In the genomic region with DNA sequence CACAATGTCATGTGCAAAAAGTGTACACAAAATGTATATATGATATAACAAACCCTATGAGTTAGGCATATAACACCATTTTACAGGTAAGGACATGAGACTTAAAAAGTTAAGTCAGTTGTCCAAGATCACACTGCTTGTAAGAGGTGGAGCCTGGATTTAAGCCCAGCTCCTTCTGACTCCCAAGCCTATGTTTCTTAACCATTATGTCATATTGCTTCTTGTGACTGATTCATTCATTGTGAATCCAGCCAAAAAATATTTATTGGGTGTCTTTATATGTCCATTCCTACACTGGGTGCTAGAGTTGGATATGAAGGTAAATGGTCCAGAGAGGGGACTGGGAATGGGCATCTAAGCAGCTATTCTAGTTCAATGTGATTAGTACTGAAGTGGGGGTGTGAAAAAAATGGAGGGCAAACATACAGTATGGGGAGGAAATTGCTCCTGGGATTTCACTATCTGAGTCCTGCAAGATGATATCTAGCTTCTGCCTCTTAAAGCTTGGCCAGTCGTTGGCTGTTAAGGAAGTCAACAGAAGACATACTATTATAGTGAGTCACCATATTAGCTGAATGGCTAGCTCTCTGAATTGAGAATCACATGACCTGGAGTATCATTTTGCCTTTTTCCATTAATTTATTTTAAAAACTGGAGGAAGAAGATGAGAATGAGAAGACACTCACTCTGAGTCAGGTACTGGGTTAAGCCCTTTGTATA, we compare ENCODE assay signal across 21 cellular contexts. TPM values are rescaled to one million over a fixed set of nuclear protein-coding genes. Genes with fewer than 3 reads are reported as not detected.
DNase-seq lines count a peak whose midpoint lies in the region; ATAC-seq and FAIRE-seq lines count a peak whose summit lies in the region.
"Had no signal": no experiment of that assay in that cellular context is flagged by ENCODE, and none has a peak within 500 bp of the region (broad histone marks: within the 10 kb centered on the region; RNA-seq: fewer than 3 reads in every experiment).

No MANE protein-coding gene starts in this region.

- POLR2A ChIA-PET in CD8-positive, alpha-beta memory T cell (lab: Charles Lee) = no interaction called here

- DNase-seq in NCI-H2029 (lab: John Stamatoyannopoulos, UW) (peak; percentile 27), NCI-H2029 treated with DMSO at 0.1 percent for 48 hours (lab: John Stamatoyannopoulos, UW) (no peak), LoVo (ENCODE audit: low spot score) (peak; percentile 11), epithelial cell of prostate (ENCODE audit: low read depth, low spot score) (peak; percentile 52), urothelium cell line (ENCODE audit: low spot score) (peak; percentile 46), left ventricle myocardium superior (no peak)
- DNase-seq in activated naive CD4-positive, alpha-beta T cell treated with anti-CD3 and anti-CD28 coated beads for 36 hours = no peak
- DNase-seq in CD8-positive, alpha-beta memory T cell = no peak
- DNase-seq: activated CD4-positive, alpha-beta T cell treated with anti-CD3 and anti-CD28 coated beads, Interleukin-2, amount 10 ng/mL, durations not matched to agents 24 days and 14 days; brain microvascular endothelial cell; NCI-H1694 treated with DMSO at 0.1 percent for 48 hours; NCI-H526; SK-N-SH had no signal

- H3K4me3 ChIP-seq in CD8-positive, alpha-beta memory T cell (ENCODE audit: low read length) = no peak overlapping the region

- no peaks in the 10 kb centered on the region for H3K4me1 Mint-ChIP-seq in activated naive CD4-positive, alpha-beta T cell treated with anti-CD3 and anti-CD28 coated beads for 36 hours (ENCODE audit: low read depth)
- H3K4me1 Mint-ChIP-seq in CD8-positive, alpha-beta memory T cell = no peaks in the 10 kb centered on the region
- H3K4me1 Mint-ChIP-seq: activated CD4-positive, alpha-beta T cell treated with anti-CD3 and anti-CD28 coated beads, Interleukin-2, amount 10 ng/mL, durations not matched to agents 24 days and 14 days; CD14-positive monocyte had no signal

- no peaks in the 10 kb centered on the region for H3K36me3 Mint-ChIP-seq in activated naive CD4-positive, alpha-beta T cell treated with anti-CD3 and anti-CD28 coated beads for 36 hours (ENCODE audit: low read depth)
- H3K36me3 Mint-ChIP-seq in CD8-positive, alpha-beta memory T cell = no peaks in the 10 kb centered on the region
- H3K36me3 Mint-ChIP-seq: activated naive CD8-positive, alpha-beta T cell; CD14-positive monocyte had no signal

- H3K27ac ChIP-seq in epithelial cell of prostate = peak overlapping the region; percentile 62
- H3K27ac ChIP-seq in CD8-positive, alpha-beta memory T cell (ENCODE audit: low read depth, low read length) = no peak overlapping the region
- H3K27ac ChIP-seq: 22Rv1, brain microvascular endothelial cell had no signal

- H3K27me3 ChIP-seq in CD8-positive, alpha-beta memory T cell (ENCODE audit: insufficient read depth, low read length, poor library complexity, severe bottlenecking) = no peaks in the 10 kb centered on the region
- H3K27me3 ChIP-seq: brain microvascular endothelial cell had no signal

- CTCF ChIA-PET in activated naive CD4-positive, alpha-beta T cell treated with anti-CD3 and anti-CD28 coated beads for 36 hours (lab: Charles Lee) = no interaction called here
- CTCF ChIA-PET in CD8-positive, alpha-beta memory T cell (lab: Charles Lee) = no interaction called here

- H3K4me1 ChIP-seq in CD8-positive, alpha-beta memory T cell (ENCODE audit: insufficient read depth, low read length) = no peaks in the 10 kb centered on the region

- H3K27ac Mint-ChIP-seq in activated naive CD4-positive, alpha-beta T cell treated with anti-CD3 and anti-CD28 coated beads for 36 hours = no peak overlapping the region
- H3K27ac Mint-ChIP-seq in CD8-positive, alpha-beta memory T cell = peak overlapping the region in 1 of 8 donors; percentile 17
- H3K27ac Mint-ChIP-seq: activated CD4-positive, alpha-beta T cell treated with anti-CD3 and anti-CD28 coated beads, Interleukin-2, amount 10 ng/mL, durations not matched to agents 24 days and 14 days; activated naive CD8-positive, alpha-beta T cell; CD14-positive monocyte had no signal

- H3K36me3 ChIP-seq in CD8-positive, alpha-beta memory T cell (ENCODE audit: insufficient read depth, low read length) = no peaks in the 10 kb centered on the region
- H3K36me3 ChIP-seq: brain microvascular endothelial cell had no signal

- no peaks in the 10 kb centered on the region for H3K9me3 Mint-ChIP-seq in activated naive CD4-positive, alpha-beta T cell treated with anti-CD3 and anti-CD28 coated beads for 36 hours
- peaks cover 0 to 16% (median 4%) of the 10 kb centered on the region in 5 donors for H3K9me3 Mint-ChIP-seq in CD8-positive, alpha-beta memory T cell

- ATAC-seq in left ventricle myocardium superior = no peak
- ATAC-seq: left lobe of liver had no signal

- no peaks in the 10 kb centered on the region for H3K9me3 ChIP-seq in CD8-positive, alpha-beta memory T cell (ENCODE audit: low read length)
- H3K9me3 ChIP-seq: SK-N-SH had no signal

- intact Hi-C loops in activated naive CD4-positive, alpha-beta T cell treated with anti-CD3 and anti-CD28 coated beads for 36 hours (cut with micrococcal nuclease) = no loop called here
- intact Hi-C loops in left ventricle myocardium superior (cut with micrococcal nuclease) = no loop called here

- no peak overlapping the region for H3K4me3 Mint-ChIP-seq in activated naive CD4-positive, alpha-beta T cell treated with anti-CD3 and anti-CD28 coated beads for 36 hours
- no peak overlapping the region for H3K4me3 Mint-ChIP-seq in CD8-positive, alpha-beta memory T cell
- H3K4me3 Mint-ChIP-seq: activated CD4-positive, alpha-beta T cell treated with anti-CD3 and anti-CD28 coated beads, Interleukin-2, amount 10 ng/mL, durations not matched to agents 24 days and 14 days; activated naive CD8-positive, alpha-beta T cell; CD14-positive monocyte had no signal

- H3K27me3 Mint-ChIP-seq in activated naive CD4-positive, alpha-beta T cell treated with anti-CD3 and anti-CD28 coated beads for 36 hours (ENCODE audit: low read depth) = peaks cover 2% of the 10 kb centered on the region
- H3K27me3 Mint-ChIP-seq in CD8-positive, alpha-beta memory T cell = peaks cover 0 to 4% of the 10 kb centered on the region in 2 donors
- H3K27me3 Mint-ChIP-seq: activated CD4-positive, alpha-beta T cell treated with anti-CD3 and anti-CD28 coated beads, Interleukin-2, amount 10 ng/mL, durations not matched to agents 24 days and 14 days had no signal

- no peak for FAIRE-seq in urothelium cell line (lab: Jason Lieb, UNC)
- FAIRE-seq: G401.6, GM12891 had no signal

RNA-seq across cellular contexts. Expression of a gene that starts 28.8 kb away (rescaled TPM):
- not detected for total RNA-seq in activated naive CD4-positive, alpha-beta T cell treated with anti-CD3 and anti-CD28 coated beads for 36 hours
- not detected for total RNA-seq in left ventricle myocardium superior
- not detected for total RNA-seq in CD8-positive, alpha-beta memory T cell
- not detected for polyA plus RNA-seq in CD8-positive, alpha-beta memory T cell
- total RNA-seq: activated CD4-positive, alpha-beta T cell treated with anti-CD3 and anti-CD28 coated beads, Interleukin-2, amount 10 ng/mL, durations not matched to agents 24 days and 14 days; fibroblast of villous mesenchyme; left lobe of liver; omental fat pad had no signal
- polyA plus RNA-seq: CD14-positive monocyte, SK-N-SH had no signal

Comparison
In these comparisons a context has a peak if more than half of its experiments do, and no peak if none do; other contexts are left out.
1. DNase-seq: peak in NCI-H2029 (single experiment), LoVo (single experiment), epithelial cell of prostate (single experiment) and urothelium cell line (single experiment); none in NCI-H2029 treated with DMSO at 0.1 percent for 48 hours (single experiment), activated naive CD4-positive, alpha-beta T cell treated with anti-CD3 and anti-CD28 coated beads for 36 hours (single experiment), left ventricle myocardium superior (single experiment) and CD8-positive, alpha-beta memory T cell (0 of 5).